1 cellular context compared by ENCODE assay signal in genomic region chr17:58658804-58659713, GRCh38.
TF ChIP-seq lines count a peak whose summit lies in the region.

No MANE protein-coding gene starts in this region.

TF ChIP-seq in HepG2, 621 proteins besides CTCF, POLR2A, EP300 and RAD21 (continued from another document and continues in another):
- TF ChIP-seq DNMT1 (CRISPR knock-in tag; IDR thresholded peaks at IDR 0.05) (no peak), SCMH1 (CRISPR knock-in tag; IDR thresholded peaks at IDR 0.05; ENCODE audit: borderline replicate concordance) (no peak), ZNF574 (CRISPR knock-in tag; IDR thresholded peaks at IDR 0.05) (peak; percentile 46; the same call in 1 of the 2 replicates), YEATS4 (CRISPR knock-in tag; IDR thresholded peaks at IDR 0.05; ENCODE audit: borderline replicate concordance) (peak; percentile 70; the same call in 1 of the 2 replicates), ZNF552 (CRISPR knock-in tag; IDR thresholded peaks at IDR 0.05; ENCODE audit: borderline replicate concordance) (no peak), ZNF780A (CRISPR knock-in tag; IDR thresholded peaks at IDR 0.05) (peak; percentile 91), ZNF580 (CRISPR knock-in tag; IDR thresholded peaks at IDR 0.05; ENCODE audit: borderline replicate concordance, low read depth) (peak; percentile 79; the same call in 1 of the 2 replicates), ZNF10 (CRISPR knock-in tag; IDR thresholded peaks at IDR 0.05; ENCODE audit: borderline replicate concordance, low read depth) (no peak), ZFYVE20 (CRISPR knock-in tag; IDR thresholded peaks at IDR 0.05; ENCODE audit: borderline replicate concordance, low read depth) (0 out of 2 replicates have a peak, but pooled peaks have one; percentile 63), ZNF773 (CRISPR knock-in tag; IDR thresholded peaks at IDR 0.05; ENCODE audit: borderline replicate concordance) (peak; percentile 25; the same call in 1 of the 2 replicates), TCF7L2 (IDR thresholded peaks at IDR 0.05; ENCODE audit: low read depth, low read length) (no peak), ZSCAN21 (CRISPR knock-in tag; IDR thresholded peaks at IDR 0.05; ENCODE audit: borderline replicate concordance) (peak; percentile 86), TERF1 (CRISPR knock-in tag; IDR thresholded peaks at IDR 0.05) (0 out of 2 replicates have a peak, but pooled peaks have one; percentile 43), SSRP1 (CRISPR knock-in tag; IDR thresholded peaks at IDR 0.05) (no peak; the same call in 1 of the 2 replicates), ZNF766 (CRISPR knock-in tag; IDR thresholded peaks at IDR 0.05; ENCODE audit: borderline replicate concordance) (peak; percentile 80), ZXDC (CRISPR knock-in tag; IDR thresholded peaks at IDR 0.05) (no peak), ZNF337 (CRISPR knock-in tag; IDR thresholded peaks at IDR 0.05; ENCODE audit: borderline replicate concordance, low read depth) (no peak), NCOA5 (CRISPR knock-in tag; IDR thresholded peaks at IDR 0.05) (peak; percentile 94), PITX1 (CRISPR knock-in tag; IDR thresholded peaks at IDR 0.05) (peak; percentile 87), SRSF9 (IDR thresholded peaks at IDR 0.05; ENCODE audit: borderline replicate concordance, insufficient read depth, low read depth, low read length, poor library complexity, severe bottlenecking) (no peak), TBL1XR1 (IDR thresholded peaks at IDR 0.05; ENCODE audit: borderline replicate concordance, low read length, partially characterized antibody) (peak; percentile 75), EEA1 (CRISPR knock-in tag; IDR thresholded peaks at IDR 0.05; ENCODE audit: borderline replicate concordance) (no peak), RXRB (CRISPR knock-in tag; IDR thresholded peaks at IDR 0.05; ENCODE audit: borderline replicate concordance) (peak; percentile 80), NFIB (CRISPR knock-in tag; IDR thresholded peaks at IDR 0.05; ENCODE audit: borderline replicate concordance) (no peak), YY1 (IDR thresholded peaks at IDR 0.05; ENCODE audit: insufficient read depth, insufficient replicate concordance, low read depth, low read length) (peak; percentile 54), ZNF597 (CRISPR knock-in tag; IDR thresholded peaks at IDR 0.05) (no peak), ZNF564 (CRISPR knock-in tag; IDR thresholded peaks at IDR 0.05) (peak; percentile 71; the same call in 1 of the 2 replicates), ZNF256 (CRISPR knock-in tag; conservative IDR thresholded peaks at IDR 0.05) (peak; percentile 87; the same call in 1 of the 2 replicates), ZNF746 (CRISPR knock-in tag; IDR thresholded peaks at IDR 0.05) (no peak), SIX1 (CRISPR knock-in tag; IDR thresholded peaks at IDR 0.05; ENCODE audit: borderline replicate concordance) (peak; percentile 76), MAZ (IDR thresholded peaks at IDR 0.05; ENCODE audit: borderline replicate concordance, low read depth, low read length) (peak; percentile 92), MAZ (CRISPR knock-in tag; IDR thresholded peaks at IDR 0.05; ENCODE audit: low read depth) (peak; percentile 74), PCBP2 (optimal IDR thresholded peaks at IDR 0.05; ENCODE audit: low read depth, low read length, poor library complexity, severe bottlenecking) (peak; percentile 96), ZNF563 (CRISPR knock-in tag; IDR thresholded peaks at IDR 0.05) (no peak), BRD4 (CRISPR knock-in tag; IDR thresholded peaks at IDR 0.05) (no peak), AFF4 (CRISPR knock-in tag; IDR thresholded peaks at IDR 0.05) (peak; percentile 96), MYC (CRISPR knock-in tag; IDR thresholded peaks at IDR 0.05; ENCODE audit: borderline replicate concordance) (no peak), ZNF792 (CRISPR knock-in tag; IDR thresholded peaks at IDR 0.05) (peak; percentile 98; the same call in 1 of the 2 replicates), SATB2 (CRISPR knock-in tag; IDR thresholded peaks at IDR 0.05) (peak; percentile 78; the same call in 1 of the 2 replicates), TFDP2 (CRISPR knock-in tag; IDR thresholded peaks at IDR 0.05) (peak; percentile 82), ZNF205 (CRISPR knock-in tag; IDR thresholded peaks at IDR 0.05) (peak; percentile 93), SP5 (CRISPR knock-in tag; IDR thresholded peaks at IDR 0.05; ENCODE audit: borderline replicate concordance, low read depth) (peak; percentile 66), ARID4A (CRISPR knock-in tag; IDR thresholded peaks at IDR 0.05; ENCODE audit: borderline replicate concordance) (peak; percentile 48; the same call in 1 of the 2 replicates), MED8 (CRISPR knock-in tag; IDR thresholded peaks at IDR 0.05; ENCODE audit: insufficient replicate concordance) (peak; percentile 100), ZNF703 (CRISPR knock-in tag; IDR thresholded peaks at IDR 0.05; ENCODE audit: borderline replicate concordance) (0 out of 2 replicates have a peak, but pooled peaks have one; percentile 16), BCL6 (CRISPR knock-in tag; IDR thresholded peaks at IDR 0.05) (peak; percentile 80)
